In the genomic region with DNA sequence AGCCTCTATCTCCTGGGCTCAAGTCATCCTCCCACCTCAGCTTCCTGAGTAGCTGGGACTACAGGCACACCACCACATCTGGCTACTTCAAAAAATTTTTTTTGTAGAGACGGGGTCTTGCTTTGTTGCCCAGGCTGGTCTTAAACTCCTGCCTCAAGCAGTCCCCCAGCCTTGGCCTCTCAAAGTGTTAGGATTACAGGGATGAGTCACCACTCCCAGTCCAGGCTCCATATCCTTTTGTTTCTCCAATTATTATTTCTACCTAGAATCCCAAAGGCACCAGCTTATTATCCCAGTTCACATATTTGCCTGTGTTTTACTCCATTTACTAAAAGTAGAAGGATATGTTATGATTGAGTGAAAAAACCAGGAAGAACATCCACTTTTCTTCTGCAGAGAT, we compare ENCODE assay signal across 21 cellular contexts.
A peak's percentile ranks its signal among the peaks of the same experiment; 100 is the strongest.
DNase-seq lines count a peak whose midpoint lies in the region; ATAC-seq and TF ChIP-seq lines count a peak whose summit lies in the region.
"Had no signal": no experiment of that assay in that cellular context is flagged by ENCODE, and none has a peak within 500 bp of the region (broad histone marks: within the 10 kb centered on the region; RNA-seq: fewer than 3 reads in every experiment).

No MANE protein-coding gene starts in this region.

- H3K9me3 Mint-ChIP-seq in activated naive CD4-positive, alpha-beta T cell treated with anti-CD3 and anti-CD28 coated beads for 36 hours = no peaks in the 10 kb centered on the region
- H3K9me3 Mint-ChIP-seq: activated CD4-positive, alpha-beta T cell treated with anti-CD3 and anti-CD28 coated beads, Interleukin-2, amount 10 ng/mL, durations not matched to agents 7 days and 5 days; activated naive CD8-positive, alpha-beta T cell treated with anti-CD3 and anti-CD28 coated beads, Interleukin-2, amount 50 U/mL, for 24 hours; mesothelial cell of epicardium had no signal

- H3K27ac ChIP-seq in vagina (peak overlapping the region; percentile 28), uterus (peak overlapping the region in 1 of 2 donors; percentile 72)
- H3K27ac ChIP-seq: C4-2B, upper lobe of right lung had no signal

- H3K4me1 ChIP-seq in adipocyte (ENCODE audit: control insufficient read depth, insufficient read depth, low read length) (peaks cover 17% of the 10 kb centered on the region), vagina (peaks cover 10% of the 10 kb centered on the region), uterus (peaks cover 0 to 5% of the 10 kb centered on the region in 2 donors)

- no peak overlapping the region for H3K4me3 Mint-ChIP-seq in activated naive CD4-positive, alpha-beta T cell treated with anti-CD3 and anti-CD28 coated beads for 36 hours
- H3K4me3 Mint-ChIP-seq: activated CD4-positive, alpha-beta T cell treated with anti-CD3 and anti-CD28 coated beads, Interleukin-2, amount 10 ng/mL, durations not matched to agents 7 days and 5 days; activated naive CD8-positive, alpha-beta T cell treated with anti-CD3 and anti-CD28 coated beads, Interleukin-2, amount 50 U/mL, for 24 hours; mesothelial cell of epicardium had no signal

- no peak for ATAC-seq in left colon
- no peak for ATAC-seq in GM19455 (IDR thresholded peaks at IDR 0.05; ENCODE audit: unreplicated experiment)

- peak overlapping the region; percentile 32 for H3K27ac Mint-ChIP-seq in activated naive CD4-positive, alpha-beta T cell treated with anti-CD3 and anti-CD28 coated beads for 36 hours
- H3K27ac Mint-ChIP-seq: activated CD4-positive, alpha-beta T cell treated with anti-CD3 and anti-CD28 coated beads, Interleukin-2, amount 10 ng/mL, durations not matched to agents 7 days and 5 days; activated naive CD8-positive, alpha-beta T cell treated with anti-CD3 and anti-CD28 coated beads, Interleukin-2, amount 50 U/mL, for 24 hours; mesothelial cell of epicardium; progenitor cell of endocrine pancreas had no signal

- TF ChIP-seq POLR2A in vagina (IDR thresholded peaks at IDR 0.05) (no peak), uterus (IDR thresholded peaks at IDR 0.05) (no peak)

- intact Hi-C loops in activated naive CD4-positive, alpha-beta T cell treated with anti-CD3 and anti-CD28 coated beads for 36 hours (cut with micrococcal nuclease) = no loop called here
- intact Hi-C loops in vagina (cut with DNase I) = no loop called here
- intact Hi-C loops in left colon (cut with DNase I, micrococcal nuclease) = loop anchor here in 1 of 2 donors (10.0 kb wide), 1 partner anchor 149 kb away; no protein-coding TSS in a partner anchor
- intact Hi-C loops in uterus (cut with DNase I; ENCODE audit: low total_unique reads) = no loop called here

- TF ChIP-seq CTCF in vagina (IDR thresholded peaks at IDR 0.05) = no peak
- no peak for TF ChIP-seq CTCF in uterus (IDR thresholded peaks at IDR 0.05)

- H3K9me3 ChIP-seq in adipocyte (ENCODE audit: control insufficient read depth, low read length) (no peaks in the 10 kb centered on the region), vagina (no peaks in the 10 kb centered on the region), uterus (no peaks in the 10 kb centered on the region)
- H3K9me3 ChIP-seq: spleen, upper lobe of right lung had no signal

- CTCF ChIA-PET in activated naive CD4-positive, alpha-beta T cell treated with anti-CD3 and anti-CD28 coated beads for 36 hours (lab: Charles Lee) = no interaction called here

- peaks cover 7% of the 10 kb centered on the region for H3K4me1 Mint-ChIP-seq in activated naive CD4-positive, alpha-beta T cell treated with anti-CD3 and anti-CD28 coated beads for 36 hours (ENCODE audit: low read depth)
- H3K4me1 Mint-ChIP-seq: activated CD4-positive, alpha-beta T cell treated with anti-CD3 and anti-CD28 coated beads, Interleukin-2, amount 10 ng/mL, durations not matched to agents 7 days and 5 days had no signal

- peak overlapping the region; percentile 5 for H3K9ac ChIP-seq in adipocyte (ENCODE audit: low read length)

- H3K27me3 ChIP-seq in adipocyte (replicated peaks; ENCODE audit: control insufficient read depth, insufficient read depth, low read length) (no peaks in the 10 kb centered on the region), vagina (no peaks in the 10 kb centered on the region), uterus (no peaks in the 10 kb centered on the region)
- H3K27me3 ChIP-seq: spleen, upper lobe of right lung had no signal

- H3K27me3 Mint-ChIP-seq in activated naive CD4-positive, alpha-beta T cell treated with anti-CD3 and anti-CD28 coated beads for 36 hours (ENCODE audit: low read depth) = peaks cover 6% of the 10 kb centered on the region
- H3K27me3 Mint-ChIP-seq: activated naive CD8-positive, alpha-beta T cell treated with anti-CD3 and anti-CD28 coated beads, Interleukin-2, amount 50 U/mL, for 24 hours; progenitor cell of endocrine pancreas had no signal

- no peaks in the 10 kb centered on the region for H3K36me3 Mint-ChIP-seq in activated naive CD4-positive, alpha-beta T cell treated with anti-CD3 and anti-CD28 coated beads for 36 hours (ENCODE audit: low read depth)
- H3K36me3 Mint-ChIP-seq: mesothelial cell of epicardium had no signal

- DNase-seq in activated naive CD4-positive, alpha-beta T cell treated with anti-CD3 and anti-CD28 coated beads for 36 hours = no peak
- DNase-seq in activated naive CD4-positive, alpha-beta T cell (lab: John Stamatoyannopoulos, UW) = no peak
- DNase-seq in adipocyte (ENCODE audit: low read depth) = no peak
- peak; percentile 18 to 31 for DNase-seq in lung microvascular endothelial cell (ENCODE audit: low read depth in 2 of 2)
- no peak for DNase-seq in vagina (ENCODE audit: extremely low spot score in 2 of 2)
- DNase-seq in left colon = no peak
- DNase-seq in uterus = no peak
- DNase-seq: activated CD4-positive, alpha-beta T cell treated with anti-CD3 and anti-CD28 coated beads, Interleukin-2, amount 10 ng/mL, durations not matched to agents 7 days and 5 days; activated naive CD8-positive, alpha-beta T cell treated with anti-CD3 and anti-CD28 coated beads, Interleukin-2, amount 50 U/mL, for 24 hours; erythroblast; GDM1; MM.1S; NCI-H69; Right ventricle myocardium superior; spleen; stimulated activated CD4-positive, alpha-beta T cell treated with anti-CD3 and anti-CD28 coated beads, Interleukin-4, amount 100 ng/mL, for 4 hours; upper lobe of right lung had no signal

- H3K4me3 ChIP-seq in adipocyte (ENCODE audit: low read length) = no peak overlapping the region
- H3K4me3 ChIP-seq in vagina = no peak overlapping the region
- H3K4me3 ChIP-seq in uterus = no peak overlapping the region
- H3K4me3 ChIP-seq: spleen, upper lobe of right lung had no signal

- H3K36me3 ChIP-seq in adipocyte (ENCODE audit: control insufficient read depth, insufficient read depth, low read length, severe bottlenecking) (no peaks in the 10 kb centered on the region), vagina (no peaks in the 10 kb centered on the region), uterus (no peaks in the 10 kb centered on the region)
- H3K36me3 ChIP-seq: upper lobe of right lung had no signal

Comparison
In these comparisons a context has a peak if more than half of its experiments do, and no peak if none do; other contexts are left out.
1. DNase-seq: peak in lung microvascular endothelial cell (2 of 2); none in activated naive CD4-positive, alpha-beta T cell treated with anti-CD3 and anti-CD28 coated beads for 36 hours (single experiment), activated naive CD4-positive, alpha-beta T cell (0 of 4), adipocyte (single experiment), vagina (0 of 2), left colon (0 of 2) and uterus (0 of 2).